13 cellular contexts compared by ENCODE assay signal in genomic region chr6:157620905-157621304, GRCh38.
"Had no signal": no experiment of that assay in that cellular context is flagged by ENCODE, and none has a peak within 500 bp of the region (broad histone marks: within the 10 kb centered on the region; RNA-seq: fewer than 3 reads in every experiment).

No MANE protein-coding gene starts in this region.

- H3K27me3 ChIP-seq: gastrocnemius medialis, heart left ventricle, right atrium auricular region, spleen, suprapubic skin had no signal

- H3K36me3 ChIP-seq: gastrocnemius medialis, heart left ventricle, left ventricle myocardium inferior, right atrium auricular region, spleen, suprapubic skin had no signal

- ATAC-seq: gastrocnemius medialis, heart left ventricle had no signal

- H3K4me1 ChIP-seq: gastrocnemius medialis, left ventricle myocardium inferior, suprapubic skin had no signal

- H3K9me3 ChIP-seq: gastrocnemius medialis, heart left ventricle, left ventricle myocardium inferior, right atrium auricular region, suprapubic skin had no signal

- H3K4me3 ChIP-seq: gastrocnemius medialis, heart left ventricle, left ventricle myocardium inferior, right atrium auricular region, spleen, suprapubic skin had no signal

- H3K27ac ChIP-seq: gastrocnemius medialis, heart left ventricle, left ventricle myocardium inferior, right atrium auricular region, spleen, suprapubic skin had no signal

- DNase-seq: activated CD4-positive, alpha-beta T cell treated with anti-CD3 and anti-CD28 coated beads, Interleukin-2, amount 10 ng/mL, durations not matched to agents 24 days and 14 days; activated CD4-positive, CD25-positive, alpha-beta regulatory T cell; activated naive CD8-positive, alpha-beta T cell treated with anti-CD3 and anti-CD28 coated beads for 36 hours; gastrocnemius medialis; islet precursor cell; left ventricle myocardium inferior; mesendoderm; nucleus accumbens; spleen; SW 1271 had no signal
